In genomic region chr17:57396515-57396921, GRCh38 we compare ENCODE assay signal across 21 cellular contexts.
A peak's percentile ranks its signal among the peaks of the same experiment; 100 is the strongest.
DNase-seq lines count a peak whose midpoint lies in the region; ATAC-seq and TF ChIP-seq lines count a peak whose summit lies in the region.
"Had no signal": no experiment of that assay in that cellular context is flagged by ENCODE, and none has a peak within 500 bp of the region (broad histone marks: within the 10 kb centered on the region; RNA-seq: fewer than 3 reads in every experiment).

No MANE protein-coding gene starts in this region.

- H4K20me1 ChIP-seq in GM23338 (replicated peaks; ENCODE audit: insufficient read depth) = peaks cover 4% of the 10 kb centered on the region; the same call in 1 of the 2 replicates

- H2AFZ ChIP-seq in GM23338 = no peak overlapping the region

- peaks cover 25% of the 10 kb centered on the region for H3K9me3 Mint-ChIP-seq in GM23338
- peaks cover 26% of the 10 kb centered on the region for H3K9me3 Mint-ChIP-seq in nephron

- no peak for TF ChIP-seq CTCF in GM23338 (conservative IDR thresholded peaks at IDR 0.05; ENCODE audit: low read depth in 2 of 2)
- TF ChIP-seq CTCF in nephron (IDR thresholded peaks at IDR 0.05; ENCODE audit: unreplicated experiment in 3 of 3) = no peak

- no peaks in the 10 kb centered on the region for H3K9me3 ChIP-seq in T-helper 17 cell (ENCODE audit: control insufficient read depth, low read length, poor library complexity, severe bottlenecking)
- H3K9me3 ChIP-seq: vagina had no signal

- no peaks in the 10 kb centered on the region for H3K27me3 ChIP-seq in GM23338 (ENCODE audit: insufficient read depth)
- H3K27me3 ChIP-seq: vagina had no signal

- H3K4me1 ChIP-seq in GM23338 (ENCODE audit: insufficient read depth) = peaks cover 31% of the 10 kb centered on the region
- H3K4me1 ChIP-seq: vagina had no signal

- H3K9me2 ChIP-seq in GM23338 (ENCODE audit: insufficient read depth) = 0 out of 2 replicates have a peak, but pooled peaks cover 7% of the 10 kb centered on the region

- peak overlapping the region; percentile 15; the same call in 1 of the 2 replicates for H3K27ac ChIP-seq in GM23338 (ENCODE audit: low read depth)
- H3K27ac ChIP-seq in caudate nucleus (ENCODE audit: low read depth, low read length) = peak overlapping the region; percentile 83
- H3K27ac ChIP-seq: skin epidermis, vagina had no signal

- H3K4me1 Mint-ChIP-seq in GM23338 (peaks cover 41% of the 10 kb centered on the region), nephron (peaks cover 13% of the 10 kb centered on the region), T-helper 17 cell (peaks cover 27% of the 10 kb centered on the region)

- H3K36me3 Mint-ChIP-seq in GM23338 (ENCODE audit: low read depth) (peaks cover 33% of the 10 kb centered on the region), nephron (ENCODE audit: low read depth) (peaks cover 48% of the 10 kb centered on the region), T-helper 17 cell (ENCODE audit: low read depth) (peaks cover 3% of the 10 kb centered on the region)

- H3K4me3 Mint-ChIP-seq in GM23338 (no peak overlapping the region), nephron (peak overlapping the region in 1 of 3 experiments; percentile 46), T-helper 17 cell (no peak overlapping the region)
- H3K4me3 Mint-ChIP-seq: CD8-positive, alpha-beta memory T cell; dendritic cell treated with granulocyte-macrophage colony-stimulating factor and Interleukin-4, amounts not matched to agents 40 ng/mL and 50 ng/mL, for 4 days; IgD-negative memory B cell; stimulated activated naive B cell treated with anti-CD40 and anti-IgM and Interleukin-4, amounts not matched to agents 10 μg/mL and 1 μg/mL and 100 μg/mL, for 72 hours; WTC11 had no signal

- H3K27me3 Mint-ChIP-seq in GM23338 (ENCODE audit: insufficient read depth, low read depth, poor library complexity) = peaks cover 6% of the 10 kb centered on the region
- peaks cover 20% of the 10 kb centered on the region for H3K27me3 Mint-ChIP-seq in nephron (ENCODE audit: low read depth)
- H3K27me3 Mint-ChIP-seq in T-helper 17 cell = no peaks in the 10 kb centered on the region
- H3K27me3 Mint-ChIP-seq: CD8-positive, alpha-beta memory T cell; dendritic cell treated with granulocyte-macrophage colony-stimulating factor and Interleukin-4, amounts not matched to agents 40 ng/mL and 50 ng/mL, for 4 days; IgD-negative memory B cell; stimulated activated naive B cell treated with anti-CD40 and anti-IgM and Interleukin-4, amounts not matched to agents 10 μg/mL and 1 μg/mL and 100 μg/mL, for 72 hours had no signal

- H3K27ac Mint-ChIP-seq in GM23338 (peak overlapping the region; percentile 77), nephron (peak overlapping the region; percentile 60 to 93 (median 71)), T-helper 17 cell (no peak overlapping the region)
- H3K27ac Mint-ChIP-seq: dendritic cell treated with granulocyte-macrophage colony-stimulating factor and Interleukin-4, amounts not matched to agents 40 ng/mL and 50 ng/mL, for 4 days; stimulated activated naive B cell treated with anti-CD40 and anti-IgM and Interleukin-4, amounts not matched to agents 10 μg/mL and 1 μg/mL and 100 μg/mL, for 72 hours had no signal

- no peaks in the 10 kb centered on the region for H3F3A ChIP-seq in GM23338 (replicated peaks; ENCODE audit: low read depth)

- ATAC-seq in GM23338 (peak; percentile 47), GM21737 (IDR thresholded peaks at IDR 0.05; ENCODE audit: unreplicated experiment) (no peak), T-helper 17 cell (no peak)
- ATAC-seq: HCT116; stimulated activated naive B cell treated with anti-CD40 and anti-IgM and Interleukin-4, amounts not matched to agents 10 μg/mL and 1 μg/mL and 100 μg/mL, for 72 hours; WTC11 had no signal

- 0 out of 2 replicates have a peak overlapping the region, but pooled peaks have one; percentile 24 for H3K4me2 ChIP-seq in GM23338

- no peak for DNase-seq in GM23338 (ENCODE audit: low spot score)
- DNase-seq in NCI-H2081 treated with DMSO at 0.1 percent for 48 hours (lab: John Stamatoyannopoulos, UW) = peak; percentile 84
- DNase-seq in caudate nucleus (lab: John Stamatoyannopoulos, UW) = peak in 1 of 61 donors; percentile 7
- DNase-seq in HK-2 (ENCODE audit: unreplicated experiment) = no peak
- DNase-seq in activated CD4-positive, alpha-beta T cell treated with anti-CD3 and anti-CD28 coated beads for 4 hours = no peak
- DNase-seq in T-helper 17 cell = no peak
- DNase-seq: activated effector memory CD4-positive, alpha-beta T cell treated with Interleukin-2 at 50 U/mL for 16 hours; CD8-positive, alpha-beta memory T cell; mesendoderm; NCI-H1436 treated with DMSO at 0.1 percent for 48 hours; NK-92 treated with Interleukin-12 subunit alpha and Interleukin-12 subunit beta, amount 100 ng/mL, for 24 hours; stimulated activated naive B cell treated with anti-CD40 and anti-IgM and Interleukin-4, amounts not matched to agents 10 μg/mL and 1 μg/mL and 100 μg/mL, for 72 hours; T-helper 1 cell had no signal

- peaks cover 5% of the 10 kb centered on the region; the same call in 1 of the 2 replicates for H3K36me3 ChIP-seq in GM23338 (ENCODE audit: insufficient read depth)

- H3K79me2 ChIP-seq in GM23338 (replicated peaks; ENCODE audit: insufficient read depth) = peaks cover 32% of the 10 kb centered on the region

- no peak overlapping the region for H3K4me3 ChIP-seq in GM23338
- H3K4me3 ChIP-seq: skin epidermis, vagina had no signal

TF ChIP-seq in GM23338, 12 proteins besides CTCF, POLR2A, EP300 and RAD21 (continues in another document):
- TF ChIP-seq EZH2phosphoT487 (IDR thresholded peaks at IDR 0.05; ENCODE audit: unreplicated experiment) (no peak), ZNF462 (CRISPR knock-in tag; IDR thresholded peaks at IDR 0.05) (no peak), ZNF331 (CRISPR knock-in tag; IDR thresholded peaks at IDR 0.05; ENCODE audit: low read depth) (no peak)
